23 cellular contexts compared by ENCODE assay signal in genomic region chr18:46466236-46467160, GRCh38.
DNase-seq lines count a peak whose midpoint lies in the region; ATAC-seq and TF ChIP-seq lines count a peak whose summit lies in the region.
"Had no signal": no experiment of that assay in that cellular context is flagged by ENCODE, and none has a peak within 500 bp of the region (broad histone marks: within the 10 kb centered on the region; RNA-seq: fewer than 3 reads in every experiment).

No MANE protein-coding gene starts in this region.

- H2BK120ac ChIP-seq in mesendoderm (ENCODE audit: low read depth, low read length) = no peak overlapping the region

- no peaks in the 10 kb centered on the region for H3K9me2 ChIP-seq in HCT116 (ENCODE audit: insufficient read depth)

- RAD21 ChIA-PET in HCT116 (lab: Charles Lee; ENCODE audit: low non-redundant PET in 1 of 2, low total read pairs in 2 of 2, uncharacterized antibody in 2 of 2, unreplicated experiment in 2 of 2) = no interaction called here

- no peaks in the 10 kb centered on the region for H3K79me1 ChIP-seq in mesendoderm (ENCODE audit: low read length)

- TF ChIP-seq CTCF in 22Rv1 (IDR thresholded peaks at IDR 0.05) = no peak
- TF ChIP-seq CTCF in HCT116 (IDR thresholded peaks at IDR 0.05 in 2 of 3, conservative IDR thresholded peaks at IDR 0.05 in 1 of 3; ENCODE audit: borderline replicate concordance in 1 of 3, insufficient read depth in 1 of 3, low read depth in 2 of 3, low read length in 2 of 3) = no peak
- TF ChIP-seq CTCF in coronary artery (IDR thresholded peaks at IDR 0.05) = no peak
- no peak for TF ChIP-seq CTCF in gastrocnemius medialis (IDR thresholded peaks at IDR 0.05 in 4 of 5, conservative IDR thresholded peaks at IDR 0.05 in 1 of 5)
- TF ChIP-seq CTCF in testis (IDR thresholded peaks at IDR 0.05) = no peak

- POLR2A ChIA-PET in HCT116 (lab: Charles Lee) = no interaction called here

- H3K4ac ChIP-seq in mesendoderm (ENCODE audit: low read depth, low read length) = no peak overlapping the region

- WGBS in mesendoderm (ENCODE audit: extremely low coverage, insufficient coverage, low lambda C conversion rate) = no CpG with 5 or more reads among the region's 9 CpGs
- 69 to 70% methylated on average over 7 to 9 of the region's 9 CpGs for WGBS in testis, 2 donors

- H3K27ac ChIP-seq in 22Rv1 (peak overlapping the region; percentile 83), HCT116 (ENCODE audit: low read depth, low read length) (no peak overlapping the region), coronary artery (no peak overlapping the region), mesendoderm (ENCODE audit: low read depth, low read length) (no peak overlapping the region), gastrocnemius medialis (no peak overlapping the region), testis (no peak overlapping the region)
- H3K27ac ChIP-seq: heart left ventricle, KMS-11, stomach had no signal

- no peak overlapping the region for H2AK5ac ChIP-seq in mesendoderm (ENCODE audit: low read length)

- no peaks in the 10 kb centered on the region for H3K79me2 ChIP-seq in HCT116 (ENCODE audit: insufficient read depth, low read length)
- H3K79me2 ChIP-seq in mesendoderm (ENCODE audit: control insufficient read depth, insufficient read depth, low read length) = no peaks in the 10 kb centered on the region

- CTCF ChIA-PET in HCT116 (lab: Charles Lee) = interaction anchor here (1.3 kb wide), 1 partner anchor 192 kb away, joined by 6 read pairs; no protein-coding TSS in a partner anchor

- H3K4me3 ChIP-seq in HCT116 (replicated peaks in 1 of 2; ENCODE audit: low read depth in 1 of 2, low read length in 2 of 2) = no peak overlapping the region
- H3K4me3 ChIP-seq in coronary artery = no peak overlapping the region
- H3K4me3 ChIP-seq in mesendoderm (ENCODE audit: low read length) = no peak overlapping the region
- H3K4me3 ChIP-seq in gastrocnemius medialis = no peak overlapping the region
- H3K4me3 ChIP-seq in testis = no peak overlapping the region
- H3K4me3 ChIP-seq: heart left ventricle, stomach had no signal

- no peak overlapping the region for H2BK5ac ChIP-seq in mesendoderm (ENCODE audit: low read length)

- intact Hi-C loops in HCT116 (cut with micrococcal nuclease) (no loop called here), gastrocnemius medialis (cut with DNase I; ENCODE audit: low total_unique reads) (no loop called here), testis (cut with DNase I; ENCODE audit: low total_unique reads) (no loop called here)

- H3K9ac ChIP-seq in HCT116 (ENCODE audit: low read length) = no peak overlapping the region
- H3K9ac ChIP-seq in mesendoderm (ENCODE audit: low read length) = no peak overlapping the region
- H3K9ac ChIP-seq: KMS-11 had no signal

- no peak overlapping the region for H4K5ac ChIP-seq in mesendoderm (ENCODE audit: low read length)

- no peak for TF ChIP-seq POLR2A in HCT116 (IDR thresholded peaks at IDR 0.05; ENCODE audit: borderline replicate concordance, extremely low read depth, insufficient read depth, insufficient read length)
- TF ChIP-seq POLR2A in gastrocnemius medialis (IDR thresholded peaks at IDR 0.05) = no peak
- TF ChIP-seq POLR2A in testis (IDR thresholded peaks at IDR 0.05) = no peak

- no TSS peak for BruUV-seq in HCT116 (replicated peaks; lab: Mats Ljungman, UMichigan)

- no peaks in the 10 kb centered on the region for H3K9me3 ChIP-seq in HCT116 (ENCODE audit: control insufficient read depth in 1 of 2, insufficient read depth in 1 of 2, low read depth in 1 of 2, low read length in 2 of 2)
- no peaks in the 10 kb centered on the region for H3K9me3 ChIP-seq in gastrocnemius medialis
- no peaks in the 10 kb centered on the region for H3K9me3 ChIP-seq in testis
- H3K9me3 ChIP-seq: heart left ventricle, stomach had no signal

- no peak overlapping the region for H2BK15ac ChIP-seq in mesendoderm (replicated peaks; ENCODE audit: low read depth)

- TF ChIP-seq RAD21 in HCT116 (IDR thresholded peaks at IDR 0.05; ENCODE audit: low read depth) = no peak

- no peak for DNase-seq in HCT116 (ENCODE audit: low read depth, low spot score)
- peak; percentile 47 for DNase-seq in coronary artery (ENCODE audit: low spot score)
- peak; percentile 84 for DNase-seq in mesendoderm
- DNase-seq in stimulated activated naive CD8-positive, alpha-beta T cell treated with anti-CD3 and anti-CD28 coated beads, Interleukin-15, Interleukin-2, amounts not matched to agents 100 U/mL and 50 U/mL, for 24 hours = no peak
- DNase-seq in gastrocnemius medialis = no peak
- no peak for DNase-seq in testis
- DNase-seq: ACHN; activated CD4-positive, alpha-beta T cell treated with anti-CD3 and anti-CD28 coated beads for 4 hours; activated naive CD8-positive, alpha-beta T cell treated with anti-CD3 and anti-CD28 coated beads, Interleukin-2, amount 50 U/mL, for 24 hours; DMS53; effector CD8-positive, alpha-beta T cell; heart left ventricle; kidney; mesenchymal stem cell; naive thymus-derived CD4-positive, alpha-beta T cell; NCI-H2029; NCI-H510A; posterior cingulate gyrus; stimulated activated CD4-positive, alpha-beta T cell treated with anti-CD3 and anti-CD28 coated beads, Interleukin-2, amount 100 ng/mL, for 24 hours; stomach had no signal

- ATAC-seq in HCT116 (peak; percentile 64), gastrocnemius medialis (no peak), GM21447 (IDR thresholded peaks at IDR 0.05; ENCODE audit: unreplicated experiment) (no peak)
- ATAC-seq in stimulated activated naive CD8-positive, alpha-beta T cell treated with anti-CD3 and anti-CD28 coated beads, Interleukin-15, Interleukin-2, amounts not matched to agents 100 U/mL and 50 U/mL, for 24 hours = no peak
- ATAC-seq: activated naive CD8-positive, alpha-beta T cell treated with anti-CD3 and anti-CD28 coated beads, Interleukin-2, amount 50 U/mL, for 24 hours; naive thymus-derived CD4-positive, alpha-beta T cell had no signal

- peak overlapping the region; percentile 57 for H3K56ac ChIP-seq in mesendoderm (ENCODE audit: low read length)

- in situ Hi-C loops in gastrocnemius medialis (cut with MboI; ENCODE audit: low sequenced_read_pairs in 4 of 4) = no loop called here

- no peak overlapping the region for H3K18ac ChIP-seq in mesendoderm (ENCODE audit: low read length)

- no peaks in the 10 kb centered on the region for H3K4me1 ChIP-seq in HCT116 (ENCODE audit: control insufficient read depth in 1 of 2, insufficient read depth in 2 of 2, low read length in 2 of 2)
- H3K4me1 ChIP-seq in mesendoderm (ENCODE audit: control insufficient read depth, low read depth, low read length) = peaks cover 19% of the 10 kb centered on the region
- H3K4me1 ChIP-seq in gastrocnemius medialis = peaks cover 0 to 10% of the 10 kb centered on the region in 2 donors
- no peaks in the 10 kb centered on the region for H3K4me1 ChIP-seq in testis

- H4K20me1 ChIP-seq in HCT116 (ENCODE audit: insufficient read depth) = no peaks in the 10 kb centered on the region

- no peak overlapping the region for H3K23ac ChIP-seq in mesendoderm (ENCODE audit: low read length)

- H3K36me3 ChIP-seq in HCT116 (ENCODE audit: control insufficient read depth in 1 of 2, insufficient read depth in 2 of 2, low read length in 2 of 2) = no peaks in the 10 kb centered on the region
- no peaks in the 10 kb centered on the region for H3K36me3 ChIP-seq in mesendoderm (ENCODE audit: control insufficient read depth, insufficient read depth, low read length)
- H3K36me3 ChIP-seq in gastrocnemius medialis = no peaks in the 10 kb centered on the region
- H3K36me3 ChIP-seq in testis (ENCODE audit: low read depth, missing control alignments) = no peaks in the 10 kb centered on the region
- H3K36me3 ChIP-seq: heart left ventricle, stomach had no signal

- H3K4me2 ChIP-seq in HCT116 (ENCODE audit: low read length) (no peak overlapping the region), mesendoderm (ENCODE audit: low read length) (peak overlapping the region; percentile 10)
- H3K4me2 ChIP-seq: KMS-11 had no signal

- H4K8ac ChIP-seq in mesendoderm (ENCODE audit: low read depth, low read length) = no peak overlapping the region

- no peak overlapping the region for H2AFZ ChIP-seq in HCT116 (ENCODE audit: low read depth, low read length, poor library complexity, severe bottlenecking)

- H3K27me3 ChIP-seq in HCT116 (ENCODE audit: insufficient read depth, low read length) (peaks cover 31% of the 10 kb centered on the region), mesendoderm (ENCODE audit: insufficient read depth, low read length, poor library complexity) (no peaks in the 10 kb centered on the region), gastrocnemius medialis (no peaks in the 10 kb centered on the region), testis (no peaks in the 10 kb centered on the region)
- H3K27me3 ChIP-seq: heart left ventricle had no signal

TF ChIP-seq in HCT116, 20 proteins besides CTCF, POLR2A, EP300 and RAD21 (continues in another document):
- TF ChIP-seq ELF1 (IDR thresholded peaks at IDR 0.05; ENCODE audit: borderline replicate concordance, low read depth) (no peak), YY1 (IDR thresholded peaks at IDR 0.05; ENCODE audit: extremely low read depth, insufficient replicate concordance, low read depth, low read length) (no peak), ZBTB33 (IDR thresholded peaks at IDR 0.05; ENCODE audit: extremely low read depth, insufficient replicate concordance, low read length) (no peak), SRF (IDR thresholded peaks at IDR 0.05; ENCODE audit: low read depth) (no peak)

Comparison
In these comparisons a context has a peak if more than half of its experiments do, and no peak if none do; other contexts are left out.
1. DNase-seq: peak in coronary artery (single experiment) and mesendoderm (single experiment); none in HCT116 (single experiment), stimulated activated naive CD8-positive, alpha-beta T cell treated with anti-CD3 and anti-CD28 coated beads, Interleukin-15, Interleukin-2, amounts not matched to agents 100 U/mL and 50 U/mL, for 24 hours (single experiment), gastrocnemius medialis (0 of 2) and testis (single experiment).